14 cellular contexts compared by ENCODE assay signal in the genomic region with DNA sequence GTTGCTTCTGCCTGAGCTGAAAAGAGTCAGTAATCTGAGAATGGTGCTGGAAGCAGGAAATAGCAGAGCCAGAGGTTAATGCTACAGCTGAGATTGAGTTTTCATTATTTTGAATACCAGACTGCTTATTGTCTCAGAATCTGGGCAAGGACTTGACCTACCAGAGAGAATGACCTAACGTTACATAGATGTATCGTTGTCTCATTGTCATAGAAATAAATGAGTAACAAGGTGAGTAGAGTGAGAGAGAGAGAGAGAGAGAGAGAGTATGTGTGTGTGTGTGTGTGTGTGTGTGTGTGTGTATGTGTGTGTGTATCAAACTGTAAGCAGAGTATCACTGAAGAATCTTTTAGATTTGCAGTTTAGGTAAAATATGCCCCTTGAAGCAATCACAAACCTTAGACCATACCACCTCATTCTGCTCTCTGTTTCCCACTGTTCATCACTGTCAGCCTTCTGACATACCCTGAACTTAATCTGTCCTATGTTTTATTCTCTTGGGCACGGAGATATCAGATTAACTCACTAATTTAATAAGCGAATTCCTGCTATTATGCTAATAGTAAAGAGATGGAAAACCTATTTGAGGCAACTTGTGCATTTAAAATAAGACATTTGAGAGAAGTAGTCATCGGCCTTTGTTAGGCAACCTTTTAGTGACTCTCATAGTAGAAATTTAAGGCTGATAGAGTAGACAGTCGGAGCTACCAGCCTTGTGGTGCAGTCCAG.
DNase-seq lines count a peak whose midpoint lies in the region; ATAC-seq and TF ChIP-seq lines count a peak whose summit lies in the region.
"Had no signal": no experiment of that assay in that cellular context is flagged by ENCODE, and none has a peak within 500 bp of the region (broad histone marks: within the 10 kb centered on the region; RNA-seq: fewer than 3 reads in every experiment).

No MANE protein-coding gene starts in this region.

- H3K4me3 ChIP-seq in BJ (ENCODE audit: low read depth, low read length) (no peak overlapping the region), tibial nerve (no peak overlapping the region)

- H3K4me1 Mint-ChIP-seq in nephron, result peaks cover 51% of the 10 kb centered on the region
- H3K4me1 Mint-ChIP-seq: activated CD8-positive, alpha-beta memory T cell treated with anti-CD3 and anti-CD28 coated beads, Interleukin-2, amount 10 ng/mL, durations not matched to agents 7 days and 5 days; CD8-positive, alpha-beta memory T cell had no signal

- peak overlapping the region; percentile 11 to 61 (median 41) for H3K27ac Mint-ChIP-seq in nephron
- H3K27ac Mint-ChIP-seq: activated CD8-positive, alpha-beta memory T cell treated with anti-CD3 and anti-CD28 coated beads, Interleukin-2, amount 10 ng/mL, durations not matched to agents 7 days and 5 days; CD8-positive, alpha-beta memory T cell had no signal

- CTCF ChIA-PET in BJ (lab: Yijun Ruan, JAX), result interaction anchor here (1.6 kb wide), 1 partner anchor 655 kb away, joined by 5 read pairs; no protein-coding TSS in a partner anchor

- DNase-seq in BJ (ENCODE audit: low read depth), result peak; percentile 75
- peak; percentile 33 for DNase-seq in NCI-H82 treated with DMSO at 0.1 percent for 48 hours (lab: John Stamatoyannopoulos, UW; ENCODE audit: unreplicated experiment)
- DNase-seq in dermis microvascular lymphatic vessel endothelial cell (ENCODE audit: low read depth in 2 of 2), result peak; percentile 18 to 90
- DNase-seq in GM20000 (ENCODE audit: low spot score), result no peak
- no peak for DNase-seq in tibial nerve (ENCODE audit: low spot score in 2 of 2)
- DNase-seq: activated CD8-positive, alpha-beta memory T cell treated with anti-CD3 and anti-CD28 coated beads, Interleukin-2, amount 10 ng/mL, durations not matched to agents 7 days and 5 days; CD8-positive, alpha-beta memory T cell; central memory CD4-positive, alpha-beta T cell; NCI-H1417 treated with DMSO at 0.1 percent for 48 hours; stimulated activated CD4-positive, alpha-beta T cell treated with anti-CD3 and anti-CD28 coated beads, Interleukin-12 subunit alpha, Interleukin-12 subunit beta, amount 100 ng/mL, for 4 hours; T-helper 9 cell had no signal

- H3K4me1 ChIP-seq in tibial nerve, result peaks cover 0 to 43% (median 15%) of the 10 kb centered on the region in 4 donors

- H3K4me3 Mint-ChIP-seq in nephron, result no peak overlapping the region
- H3K4me3 Mint-ChIP-seq: activated CD8-positive, alpha-beta memory T cell treated with anti-CD3 and anti-CD28 coated beads, Interleukin-2, amount 10 ng/mL, durations not matched to agents 7 days and 5 days; CD8-positive, alpha-beta memory T cell had no signal

- no peak for TF ChIP-seq EP300 in tibial nerve (IDR thresholded peaks at IDR 0.05)

- ATAC-seq in HG03378 (IDR thresholded peaks at IDR 0.05; ENCODE audit: unreplicated experiment) (no peak), HG02678 (IDR thresholded peaks at IDR 0.05; ENCODE audit: unreplicated experiment) (no peak)
- ATAC-seq: activated CD8-positive, alpha-beta memory T cell treated with anti-CD3 and anti-CD28 coated beads, Interleukin-2, amount 10 ng/mL, durations not matched to agents 7 days and 5 days had no signal

- H3K36me3 Mint-ChIP-seq in nephron (ENCODE audit: low read depth), result peaks cover 54% of the 10 kb centered on the region

- H3K9me3 ChIP-seq in tibial nerve, result no peaks in the 10 kb centered on the region

- peak overlapping the region in 2 of 4 donors; percentile 34 to 75 for H3K27ac ChIP-seq in tibial nerve

- POLR2A ChIA-PET in BJ (lab: Charles Lee), result interaction anchor here (0.6 kb wide), 1 partner anchor 603 kb away, joined by 3 read pairs; no protein-coding TSS in a partner anchor

- no peaks in the 10 kb centered on the region for H3K27me3 Mint-ChIP-seq in nephron (ENCODE audit: low read depth)
- H3K27me3 Mint-ChIP-seq: activated CD8-positive, alpha-beta memory T cell treated with anti-CD3 and anti-CD28 coated beads, Interleukin-2, amount 10 ng/mL, durations not matched to agents 7 days and 5 days had no signal

- TF ChIP-seq CTCF in BJ (IDR thresholded peaks at IDR 0.05; ENCODE audit: insufficient read depth, low read depth, low read length) (no peak), nephron (IDR thresholded peaks at IDR 0.05; ENCODE audit: unreplicated experiment in 3 of 3) (no peak), GM20000 (IDR thresholded peaks at IDR 0.05; ENCODE audit: extremely low read depth, missing control alignments) (no peak), tibial nerve (IDR thresholded peaks at IDR 0.05) (no peak)

- peaks cover 3% of the 10 kb centered on the region; the same call in 1 of the 2 replicates for H3K36me3 ChIP-seq in BJ (ENCODE audit: control insufficient read depth, insufficient read depth, low read length)
- peaks cover 0 to 17% (median 0%) of the 10 kb centered on the region in 3 donors for H3K36me3 ChIP-seq in tibial nerve

- TF ChIP-seq POLR2A in tibial nerve (IDR thresholded peaks at IDR 0.05), result no peak

- H3K27me3 ChIP-seq in BJ (ENCODE audit: control insufficient read depth, insufficient read depth, low read length) (no peaks in the 10 kb centered on the region), tibial nerve (no peaks in the 10 kb centered on the region)

- whole genome bisulfite sequencing in tibial nerve, 2 donors, result 66 to 70% methylated on average over 6 of the region's 6 CpGs

- no peaks in the 10 kb centered on the region for H3K9me3 Mint-ChIP-seq in nephron
- H3K9me3 Mint-ChIP-seq: CD8-positive, alpha-beta memory T cell had no signal

Comparison
In these comparisons a context has a peak if more than half of its experiments do, and no peak if none do; other contexts are left out.
1. DNase-seq: peak in BJ (single experiment), NCI-H82 treated with DMSO at 0.1 percent for 48 hours (single experiment) and dermis microvascular lymphatic vessel endothelial cell (2 of 2); none in GM20000 (single experiment) and tibial nerve (0 of 2).